7 cellular contexts compared by ENCODE assay signal in the genomic region with DNA sequence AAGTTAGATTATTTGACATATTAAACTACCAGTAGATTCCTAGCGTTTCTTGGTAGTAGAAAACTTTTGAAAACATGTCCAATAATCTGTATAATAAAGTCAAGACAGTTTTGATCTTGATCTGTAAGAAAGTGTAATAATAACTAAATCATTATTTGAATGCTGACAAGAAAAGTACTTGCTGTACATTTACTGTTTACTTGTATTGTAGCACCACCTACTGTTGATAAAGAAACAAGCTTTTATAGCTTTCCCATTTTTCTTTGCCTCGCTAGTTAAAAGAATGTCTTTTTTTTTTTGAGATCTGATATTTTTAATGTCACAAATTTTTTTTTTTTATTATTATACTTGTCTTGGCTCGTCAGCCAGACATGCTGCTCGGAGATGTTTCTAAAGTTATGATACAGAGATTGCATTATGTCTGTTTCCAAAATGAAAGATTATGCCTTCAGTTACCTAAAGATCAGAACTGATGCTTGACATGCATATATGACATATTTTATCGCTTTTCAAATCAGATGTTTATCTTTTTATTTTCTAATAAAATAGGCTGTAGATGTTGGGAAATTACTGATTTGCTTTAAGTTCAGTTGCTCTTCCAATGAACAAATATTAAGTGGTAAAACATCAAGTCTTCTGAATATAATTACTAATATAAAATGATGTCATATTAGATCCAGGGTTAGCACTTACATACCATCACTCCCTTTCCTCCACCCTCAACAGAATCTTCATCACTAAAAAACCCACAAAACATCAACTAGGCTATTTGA.
DNase-seq lines count a peak whose midpoint lies in the region; ATAC-seq and TF ChIP-seq lines count a peak whose summit lies in the region.

No MANE protein-coding gene starts in this region.

- peak overlapping the region; percentile 76 for H3K27ac Mint-ChIP-seq in MCF 10A (ENCODE audit: low read depth, unreplicated experiment)
- H3K27ac Mint-ChIP-seq in activated naive CD4-positive, alpha-beta T cell treated with anti-CD3 and anti-CD28 coated beads, Interleukin-2, amount 10 ng/mL, durations not matched to agents 7 days and 5 days = no peak overlapping the region
- H3K27ac Mint-ChIP-seq in activated CD4-positive, alpha-beta T cell treated with anti-CD3 and anti-CD28 coated beads, Interleukin-2, amount 10 ng/mL, durations not matched to agents 7 days and 5 days = no peak overlapping the region

- H3K36me3 ChIP-seq in left lung = no peaks in the 10 kb centered on the region

- peaks cover 0 to 5% of the 10 kb centered on the region in 2 donors for H3K4me1 ChIP-seq in left lung

- no peaks in the 10 kb centered on the region for H3K9me3 Mint-ChIP-seq in MCF 10A (ENCODE audit: unreplicated experiment)
- H3K9me3 Mint-ChIP-seq in activated naive CD4-positive, alpha-beta T cell treated with anti-CD3 and anti-CD28 coated beads, Interleukin-2, amount 10 ng/mL, durations not matched to agents 7 days and 5 days = peaks cover 3% of the 10 kb centered on the region
- no peaks in the 10 kb centered on the region for H3K9me3 Mint-ChIP-seq in activated CD4-positive, alpha-beta T cell treated with anti-CD3 and anti-CD28 coated beads, Interleukin-2, amount 10 ng/mL, durations not matched to agents 7 days and 5 days

- no peaks in the 10 kb centered on the region for H3K27me3 ChIP-seq in left lung

- peak; percentile 45 for TF ChIP-seq CTCF in MCF 10A (IDR thresholded peaks at IDR 0.05; ENCODE audit: unreplicated experiment)
- TF ChIP-seq CTCF in left lung (IDR thresholded peaks at IDR 0.05) = peak; percentile 34 to 47

- H3K4me3 ChIP-seq in left lung = no peak overlapping the region

- peaks cover 13% of the 10 kb centered on the region for H3K36me3 Mint-ChIP-seq in MCF 10A (ENCODE audit: insufficient read depth, unreplicated experiment)
- no peaks in the 10 kb centered on the region for H3K36me3 Mint-ChIP-seq in activated naive CD4-positive, alpha-beta T cell treated with anti-CD3 and anti-CD28 coated beads, Interleukin-2, amount 10 ng/mL, durations not matched to agents 7 days and 5 days
- no peaks in the 10 kb centered on the region for H3K36me3 Mint-ChIP-seq in activated CD4-positive, alpha-beta T cell treated with anti-CD3 and anti-CD28 coated beads, Interleukin-2, amount 10 ng/mL, durations not matched to agents 7 days and 5 days (ENCODE audit: low read depth)

- no peak overlapping the region for H3K4me3 Mint-ChIP-seq in MCF 10A (ENCODE audit: unreplicated experiment)
- no peak overlapping the region for H3K4me3 Mint-ChIP-seq in activated naive CD4-positive, alpha-beta T cell treated with anti-CD3 and anti-CD28 coated beads, Interleukin-2, amount 10 ng/mL, durations not matched to agents 7 days and 5 days
- H3K4me3 Mint-ChIP-seq in activated CD4-positive, alpha-beta T cell treated with anti-CD3 and anti-CD28 coated beads, Interleukin-2, amount 10 ng/mL, durations not matched to agents 7 days and 5 days = no peak overlapping the region

- peak; percentile 49 for ATAC-seq in GM18867 (IDR thresholded peaks at IDR 0.05; ENCODE audit: unreplicated experiment)
- ATAC-seq in left lung = peak; percentile 74

- DNase-seq in NCI-H2196 (lab: John Stamatoyannopoulos, UW; ENCODE audit: unreplicated experiment) (peak; percentile 55), MCF 10A (ENCODE audit: unreplicated experiment) (peak; percentile 50), left lung (no peak), T1000 (lab: John Stamatoyannopoulos, UW) (no peak)
- DNase-seq in activated naive CD4-positive, alpha-beta T cell treated with anti-CD3 and anti-CD28 coated beads, Interleukin-2, amount 10 ng/mL, durations not matched to agents 7 days and 5 days = no peak
- DNase-seq in activated CD4-positive, alpha-beta T cell treated with anti-CD3 and anti-CD28 coated beads, Interleukin-2, amount 10 ng/mL, durations not matched to agents 7 days and 5 days = no peak

- no peaks in the 10 kb centered on the region for H3K9me3 ChIP-seq in left lung

- POLR2A ChIA-PET in MCF 10A (lab: Yijun Ruan, JAX) = interaction anchor here (0.7 to 5.2 kb wide), 10 partner anchors 41 to 1043 kb away, joined by 4 to 170 read pairs (median 8); a partner anchor contains a TSS
- POLR2A ChIA-PET in activated CD4-positive, alpha-beta T cell treated with anti-CD3 and anti-CD28 coated beads, Interleukin-2, amount 10 ng/mL, durations not matched to agents 7 days and 5 days (lab: Charles Lee) = interaction anchor here (0.6 kb wide), 2 partner anchors 52 to 392 kb away, joined by 3 to 4 read pairs; a partner anchor contains a TSS

- no TSS peak for BruUV-seq in MCF 10A (replicated peaks; lab: Mats Ljungman, UMichigan)

- intact Hi-C loops in MCF 10A (cut with micrococcal nuclease) = loop anchor here (1.0 to 2.0 kb wide), 8 partner anchors 44 to 959 kb away; a partner anchor contains a TSS
- intact Hi-C loops in left lung (cut with DNase I) = no loop called here

- H3K27me3 Mint-ChIP-seq in MCF 10A (ENCODE audit: insufficient read depth, unreplicated experiment) = no peaks in the 10 kb centered on the region
- H3K27me3 Mint-ChIP-seq in activated naive CD4-positive, alpha-beta T cell treated with anti-CD3 and anti-CD28 coated beads, Interleukin-2, amount 10 ng/mL, durations not matched to agents 7 days and 5 days = no peaks in the 10 kb centered on the region
- H3K27me3 Mint-ChIP-seq in activated CD4-positive, alpha-beta T cell treated with anti-CD3 and anti-CD28 coated beads, Interleukin-2, amount 10 ng/mL, durations not matched to agents 7 days and 5 days = peaks cover 24% of the 10 kb centered on the region

- CTCF ChIA-PET in MCF 10A (lab: Yijun Ruan, JAX) = interaction anchor here (0.6 to 4.7 kb wide), 11 partner anchors 42 to 544 kb away, joined by 3 to 87 read pairs (median 5); no protein-coding TSS in a partner anchor
- CTCF ChIA-PET in activated naive CD4-positive, alpha-beta T cell treated with anti-CD3 and anti-CD28 coated beads, Interleukin-2, amount 10 ng/mL, durations not matched to agents 7 days and 5 days (lab: Charles Lee) = interaction anchor here (0.6 to 2.1 kb wide), 8 partner anchors 44 to 545 kb away, joined by 3 to 20 read pairs (median 3); no protein-coding TSS in a partner anchor
- CTCF ChIA-PET in activated CD4-positive, alpha-beta T cell treated with anti-CD3 and anti-CD28 coated beads, Interleukin-2, amount 10 ng/mL, durations not matched to agents 7 days and 5 days (lab: Charles Lee) = no interaction called here

- no peak overlapping the region for H3K27ac ChIP-seq in left lung

- peaks cover 47% of the 10 kb centered on the region for H3K4me1 Mint-ChIP-seq in MCF 10A (ENCODE audit: insufficient read depth, unreplicated experiment)
- H3K4me1 Mint-ChIP-seq in activated naive CD4-positive, alpha-beta T cell treated with anti-CD3 and anti-CD28 coated beads, Interleukin-2, amount 10 ng/mL, durations not matched to agents 7 days and 5 days = no peaks in the 10 kb centered on the region
- no peaks in the 10 kb centered on the region for H3K4me1 Mint-ChIP-seq in activated CD4-positive, alpha-beta T cell treated with anti-CD3 and anti-CD28 coated beads, Interleukin-2, amount 10 ng/mL, durations not matched to agents 7 days and 5 days

Comparison
In these comparisons a context has a peak if more than half of its experiments do, and no peak if none do; other contexts are left out.
1. DNase-seq: peak in NCI-H2196 (single experiment) and MCF 10A (single experiment); none in left lung (0 of 2), T1000 (single experiment), activated naive CD4-positive, alpha-beta T cell treated with anti-CD3 and anti-CD28 coated beads, Interleukin-2, amount 10 ng/mL, durations not matched to agents 7 days and 5 days (single experiment) and activated CD4-positive, alpha-beta T cell treated with anti-CD3 and anti-CD28 coated beads, Interleukin-2, amount 10 ng/mL, durations not matched to agents 7 days and 5 days (single experiment).